ENCODE assay signal across 17 cellular contexts in genomic region chrX:127552571-127552970, GRCh38.
DNase-seq lines count a peak whose midpoint lies in the region; ATAC-seq and TF ChIP-seq lines count a peak whose summit lies in the region.
"Had no signal": no experiment of that assay in that cellular context is flagged by ENCODE, and none has a peak within 500 bp of the region (broad histone marks: within the 10 kb centered on the region; RNA-seq: fewer than 3 reads in every experiment).

No MANE protein-coding gene starts in this region.

- ATAC-seq in WTC11 (peak; percentile 79), GM19324 (IDR thresholded peaks at IDR 0.05; ENCODE audit: low FRiP score, unreplicated experiment) (no peak)
- ATAC-seq: A549, HepG2 had no signal

- TF ChIP-seq CTCF in WTC11 (IDR thresholded peaks at IDR 0.05) (no peak), suprapubic skin (IDR thresholded peaks at IDR 0.05) (no peak)

- H3K4me1 ChIP-seq in neuronal stem cell (ENCODE audit: control insufficient read depth in 2 of 2, insufficient read depth in 1 of 2, low read depth in 1 of 2, low read length in 2 of 2) (no peaks in the 10 kb centered on the region), suprapubic skin (no peaks in the 10 kb centered on the region)
- H3K4me1 ChIP-seq: A549, Caco-2 had no signal

- 0 out of 2 replicates have a peak, but pooled peaks cover 3% of the 10 kb centered on the region for H3K36me3 Mint-ChIP-seq in WTC11
- H3K36me3 Mint-ChIP-seq: IgD-negative memory B cell had no signal

- POLR2A ChIA-PET in WTC11 (lab: Charles Lee) = no interaction called here

- no peak overlapping the region for H2AK5ac ChIP-seq in neuronal stem cell (ENCODE audit: low read depth, low read length)

- CTCF ChIA-PET in WTC11 (lab: Charles Lee) = no interaction called here

- H3K4me2 ChIP-seq in neuronal stem cell (ENCODE audit: insufficient read depth, low read length, poor library complexity, severe bottlenecking) = no peak overlapping the region
- H3K4me2 ChIP-seq: A549 had no signal

- no peaks in the 10 kb centered on the region for H3K79me1 ChIP-seq in neuronal stem cell (ENCODE audit: low read depth, low read length)

- H3K9me3 Mint-ChIP-seq in WTC11 = peaks cover 16% of the 10 kb centered on the region
- H3K9me3 Mint-ChIP-seq: CD4-positive, alpha-beta T cell had no signal

- no peak overlapping the region for H2BK12ac ChIP-seq in neuronal stem cell (ENCODE audit: low read length)

- H3K4me3 Mint-ChIP-seq in WTC11 = no peak overlapping the region
- H3K4me3 Mint-ChIP-seq: CD4-positive, alpha-beta T cell; IgD-negative memory B cell had no signal

- H3K14ac ChIP-seq in neuronal stem cell (ENCODE audit: low read length) = no peak overlapping the region

- H3K18ac ChIP-seq in neuronal stem cell (ENCODE audit: low read length) = no peak overlapping the region

- H3K27ac ChIP-seq in neuronal stem cell (replicated peaks; ENCODE audit: low read length) = no peak overlapping the region
- H3K27ac ChIP-seq in suprapubic skin = no peak overlapping the region
- H3K27ac ChIP-seq: 22Rv1, A549, C4-2B had no signal

- no peak overlapping the region for H4K8ac ChIP-seq in neuronal stem cell (ENCODE audit: low read depth, low read length)

- TF ChIP-seq POLR2A in suprapubic skin (IDR thresholded peaks at IDR 0.05) = no peak

- no peak overlapping the region for H3K9ac ChIP-seq in neuronal stem cell (ENCODE audit: low read depth, low read length, poor library complexity)

- H3K27ac Mint-ChIP-seq in WTC11 = no peak overlapping the region
- H3K27ac Mint-ChIP-seq: CD4-positive, alpha-beta T cell had no signal

- WGBS in neuronal stem cell (ENCODE audit: extremely low coverage in 2 of 2, insufficient read length in 2 of 2, insufficient replicate concordance in 1 of 2), 2 donors = no CpG with 5 or more reads among the region's 3 CpGs
- 41% methylated on average over 3 of the region's 3 CpGs for WGBS in suprapubic skin

- no peaks in the 10 kb centered on the region for H3K27me3 Mint-ChIP-seq in WTC11 (ENCODE audit: low read depth)
- H3K27me3 Mint-ChIP-seq: CD4-positive, alpha-beta T cell; IgD-negative memory B cell had no signal

- no peak overlapping the region for H4K91ac ChIP-seq in neuronal stem cell (ENCODE audit: low read depth, low read length, poor library complexity)

- H3K4ac ChIP-seq in neuronal stem cell (ENCODE audit: low read length) = no peak overlapping the region

- no peak for TF ChIP-seq EP300 in suprapubic skin (IDR thresholded peaks at IDR 0.05)

- no peaks in the 10 kb centered on the region for H3K36me3 ChIP-seq in neuronal stem cell (replicated peaks in 1 of 2; ENCODE audit: control insufficient read depth in 2 of 2, insufficient read depth in 2 of 2, low read length in 2 of 2)
- no peaks in the 10 kb centered on the region for H3K36me3 ChIP-seq in suprapubic skin

- H3K27me3 ChIP-seq in neuronal stem cell (ENCODE audit: control insufficient read depth in 3 of 3, insufficient read depth in 3 of 3, low read depth in 1 of 3, low read length in 3 of 3) (no peaks in the 10 kb centered on the region), suprapubic skin (no peaks in the 10 kb centered on the region)

- H3K4me3 ChIP-seq in neuronal stem cell (ENCODE audit: low read length in 2 of 2) = no peak overlapping the region
- H3K4me3 ChIP-seq in suprapubic skin = no peak overlapping the region
- H3K4me3 ChIP-seq: A549 had no signal

- DNase-seq in ELF-1 (ENCODE audit: low read depth, low spot score) = peak; percentile 23
- no peak for DNase-seq in WTC11 (ENCODE audit: low spot score)
- DNase-seq in iPS-NIHi11 (ENCODE audit: low spot score) = peak; percentile 5
- DNase-seq in neuronal stem cell (ENCODE audit: low spot score) = no peak
- DNase-seq in suprapubic skin (ENCODE audit: low spot score in 2 of 2) = no peak
- no peak for DNase-seq in glomerular visceral epithelial cell (ENCODE audit: extremely low spot score)
- DNase-seq: AML-193; Caco-2; CD4-positive, alpha-beta T cell; GDM1; KBM-7 had no signal

- peak overlapping the region; percentile 8 for H2AFZ ChIP-seq in neuronal stem cell (ENCODE audit: low read length)

- no peak overlapping the region for H2BK15ac ChIP-seq in neuronal stem cell (ENCODE audit: low read length)

- H2BK120ac ChIP-seq in neuronal stem cell (ENCODE audit: low read depth, low read length) = no peak overlapping the region

- no peak overlapping the region for H2BK5ac ChIP-seq in neuronal stem cell (ENCODE audit: low read length)

- H3K23ac ChIP-seq in neuronal stem cell (ENCODE audit: low read depth, low read length, poor library complexity) = no peak overlapping the region

- H3K4me1 Mint-ChIP-seq in WTC11 = peaks cover 8% of the 10 kb centered on the region
- H3K4me1 Mint-ChIP-seq: IgD-negative memory B cell had no signal

- H3K9me3 ChIP-seq in neuronal stem cell (replicated peaks in 1 of 2; ENCODE audit: control insufficient read depth in 2 of 2, insufficient read depth in 1 of 2, low read depth in 1 of 2, low read length in 2 of 2) = no peaks in the 10 kb centered on the region
- H3K9me3 ChIP-seq in suprapubic skin = no peaks in the 10 kb centered on the region
- H3K9me3 ChIP-seq: A549, Caco-2 had no signal

TF ChIP-seq in WTC11, 78 proteins besides CTCF, POLR2A, EP300 and RAD21 (continues in another document):
- TF ChIP-seq ZNF263 (CRISPR knock-in tag; IDR thresholded peaks at IDR 0.05; ENCODE audit: low read depth) (no peak), ZNF121 (CRISPR knock-in tag; IDR thresholded peaks at IDR 0.05) (no peak), FOXJ3 (CRISPR knock-in tag; IDR thresholded peaks at IDR 0.05; ENCODE audit: borderline replicate concordance) (no peak), HMGA2 (CRISPR knock-in tag; IDR thresholded peaks at IDR 0.05) (no peak), ATF6 (CRISPR knock-in tag; IDR thresholded peaks at IDR 0.05) (no peak), ZNF281 (CRISPR knock-in tag; IDR thresholded peaks at IDR 0.05) (no peak), GABPB1 (CRISPR knock-in tag; IDR thresholded peaks at IDR 0.05) (no peak), KAT7 (CRISPR knock-in tag; IDR thresholded peaks at IDR 0.05; ENCODE audit: borderline replicate concordance) (no peak)
- TF ChIP-seq, protein P1, sequence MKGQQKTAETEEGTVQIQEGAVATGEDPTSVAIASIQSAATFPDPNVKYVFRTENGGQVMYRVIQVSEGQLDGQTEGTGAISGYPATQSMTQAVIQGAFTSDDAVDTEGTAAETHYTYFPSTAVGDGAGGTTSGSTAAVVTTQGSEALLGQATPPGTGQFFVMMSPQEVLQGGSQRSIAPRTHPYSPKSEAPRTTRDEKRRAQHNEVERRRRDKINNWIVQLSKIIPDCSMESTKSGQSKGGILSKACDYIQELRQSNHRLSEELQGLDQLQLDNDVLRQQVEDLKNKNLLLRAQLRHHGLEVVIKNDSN (CRISPR knock-in tag; IDR thresholded peaks at IDR 0.05) = no peak
- TF ChIP-seq, protein P2, sequence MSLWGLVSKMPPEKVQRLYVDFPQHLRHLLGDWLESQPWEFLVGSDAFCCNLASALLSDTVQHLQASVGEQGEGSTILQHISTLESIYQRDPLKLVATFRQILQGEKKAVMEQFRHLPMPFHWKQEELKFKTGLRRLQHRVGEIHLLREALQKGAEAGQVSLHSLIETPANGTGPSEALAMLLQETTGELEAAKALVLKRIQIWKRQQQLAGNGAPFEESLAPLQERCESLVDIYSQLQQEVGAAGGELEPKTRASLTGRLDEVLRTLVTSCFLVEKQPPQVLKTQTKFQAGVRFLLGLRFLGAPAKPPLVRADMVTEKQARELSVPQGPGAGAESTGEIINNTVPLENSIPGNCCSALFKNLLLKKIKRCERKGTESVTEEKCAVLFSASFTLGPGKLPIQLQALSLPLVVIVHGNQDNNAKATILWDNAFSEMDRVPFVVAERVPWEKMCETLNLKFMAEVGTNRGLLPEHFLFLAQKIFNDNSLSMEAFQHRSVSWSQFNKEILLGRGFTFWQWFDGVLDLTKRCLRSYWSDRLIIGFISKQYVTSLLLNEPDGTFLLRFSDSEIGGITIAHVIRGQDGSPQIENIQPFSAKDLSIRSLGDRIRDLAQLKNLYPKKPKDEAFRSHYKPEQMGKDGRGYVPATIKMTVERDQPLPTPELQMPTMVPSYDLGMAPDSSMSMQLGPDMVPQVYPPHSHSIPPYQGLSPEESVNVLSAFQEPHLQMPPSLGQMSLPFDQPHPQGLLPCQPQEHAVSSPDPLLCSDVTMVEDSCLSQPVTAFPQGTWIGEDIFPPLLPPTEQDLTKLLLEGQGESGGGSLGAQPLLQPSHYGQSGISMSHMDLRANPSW (CRISPR knock-in tag; conservative IDR thresholded peaks at IDR 0.05; ENCODE audit: low read depth) = no peak

Comparison
In these comparisons a context has a peak if more than half of its experiments do, and no peak if none do; other contexts are left out.
1. DNase-seq: peak in ELF-1 (single experiment) and iPS-NIHi11 (single experiment); none in WTC11 (single experiment), neuronal stem cell (single experiment), suprapubic skin (0 of 2) and glomerular visceral epithelial cell (single experiment).